In genomic region chr5:473344-474192, GRCh38 we compare ENCODE assay signal across 8 cellular contexts. TPM values are rescaled to one million over a fixed set of nuclear protein-coding genes. Genes with fewer than 3 reads are reported as not detected.
DNase-seq lines count a peak whose midpoint lies in the region; ATAC-seq, FAIRE-seq and TF ChIP-seq lines count a peak whose summit lies in the region.

No MANE protein-coding gene starts in this region.

- no peak for TF ChIP-seq CTCF in pancreas (IDR thresholded peaks at IDR 0.05)

- FAIRE-seq in pancreas (lab: Jason Lieb, UNC): no peak

- peaks cover 0 to 13% (median 6%) of the 10 kb centered on the region in 3 donors for H3K4me1 ChIP-seq in pancreas

- H3K9me3 ChIP-seq in pancreas: no peaks in the 10 kb centered on the region

- DNase-seq in AG08396 (ENCODE audit: low spot score): peak; percentile 61
- peak; percentile 37 to 72 for DNase-seq in NCI-H526 (lab: John Stamatoyannopoulos, UW)
- peak; percentile 28 for DNase-seq in activated naive CD4-positive, alpha-beta T cell treated with anti-CD3 and anti-CD28 coated beads, Interleukin-2, amount 50 U/mL, for 16 hours
- DNase-seq in head of caudate nucleus: peak in 22 of 42 donors; percentile 9 to 51 (median 23)
- DNase-seq in pancreas: peak in 4 of 6 donors; percentile 26 to 87 (median 67)
- no peak for DNase-seq in NCI-H2029 (lab: John Stamatoyannopoulos, UW)

- H3K4me3 ChIP-seq in pancreas: peak overlapping the region; percentile 53 to 95 (median 86)

- WGBS in pancreas, 2 donors: 0 to 1% methylated on average over 64 to 75 of the region's 75 CpGs

- peak overlapping the region; percentile 8 to 48 (median 37) for H3K27ac ChIP-seq in pancreas

- peak; percentile 22 for ATAC-seq in GM18873 (IDR thresholded peaks at IDR 0.05; ENCODE audit: low FRiP score, unreplicated experiment)
- ATAC-seq in HG03064 (IDR thresholded peaks at IDR 0.05; ENCODE audit: low read depth, unreplicated experiment): peak; percentile 31
- ATAC-seq in pancreas: peak; percentile 13 to 28 (median 26)

- H3K27me3 ChIP-seq in pancreas: no peaks in the 10 kb centered on the region

- H3K36me3 ChIP-seq in pancreas: no peaks in the 10 kb centered on the region

- intact Hi-C loops in head of caudate nucleus (cut with DNase I) (loop anchor here (2.0 to 10.0 kb wide), 2 partner anchors 31 to 421 kb away; partner anchors contain the start of genes BRD9, EXOC3 and TRIP13), pancreas (cut with DNase I) (no loop called here)

RNA-seq across cellular contexts. Expression of gene EXOC3, which starts 30.6 kb away (rescaled TPM):
- total RNA-seq in pancreas: 10 to 100 TPM; 24.5 to 39.5 (median 38.3) TPM
- polyA plus RNA-seq in pancreas: 10 to 100 TPM; 64.8 to 71.8 TPM

RNA-seq across cellular contexts. Expression of gene SLC9A3, which starts 50.7 kb away (rescaled TPM):
- 1 to 10 TPM in 3 of 6 donors, under 1 TPM in 3; 0.60 to 1.2 (median 0.86) TPM for total RNA-seq in pancreas
- polyA plus RNA-seq in pancreas: 1 to 10 TPM in 1 of 2 donors, under 1 TPM in 1; 0.84 to 1.9 TPM
